In the genomic region with DNA sequence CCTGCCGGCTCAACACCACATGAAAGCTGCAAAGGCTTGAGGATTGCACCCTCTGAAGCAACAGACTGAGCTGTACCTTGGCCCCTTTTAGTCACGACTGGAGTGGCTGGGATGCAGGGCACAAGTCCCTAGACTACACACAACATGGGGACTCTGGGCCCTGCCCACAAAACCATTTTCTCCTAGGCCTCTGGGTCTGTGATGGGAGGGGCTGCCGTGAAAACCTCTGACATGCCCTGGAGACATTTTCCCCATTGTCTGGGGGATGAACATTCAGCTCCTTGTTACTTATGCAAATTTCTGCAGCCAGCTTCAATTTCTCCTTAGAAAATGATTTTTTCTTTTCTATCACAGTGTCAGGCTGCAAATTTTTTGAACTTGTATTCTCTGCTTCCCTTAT, we compare ENCODE assay signal across 29 cellular contexts.
"Had no signal": no experiment of that assay in that cellular context is flagged by ENCODE, and none has a peak within 500 bp of the region (broad histone marks: within the 10 kb centered on the region; RNA-seq: fewer than 3 reads in every experiment).

No MANE protein-coding gene starts in this region.

- ATAC-seq: esophagus mucosa; gastrocnemius medialis; heart right ventricle; left ventricle myocardium superior; lower lobe of right lung; naive thymus-derived CD8-positive, alpha-beta T cell; psoas muscle; right cardiac atrium; stimulated activated effector memory CD8-positive, alpha-beta T cell treated with anti-CD3 and anti-CD28 coated beads, Interleukin-12 subunit alpha, Interleukin-12 subunit beta, amount 100 ng/mL, for 72 hours; stimulated activated naive CD8-positive, alpha-beta T cell treated with anti-CD3 and anti-CD28 coated beads, Interleukin-15, Interleukin-2, amounts not matched to agents 100 U/mL and 50 U/mL, for 24 hours had no signal

- H3K4me1 ChIP-seq: colonic mucosa, gastrocnemius medialis, heart right ventricle, lower lobe of right lung, psoas muscle, sigmoid colon, testis, tibial artery had no signal

- H3K27me3 Mint-ChIP-seq: dendritic cell treated with granulocyte-macrophage colony-stimulating factor and Interleukin-4, amounts not matched to agents 40 ng/mL and 50 ng/mL, for 4 days; type B pancreatic cell had no signal

- H3K4me1 Mint-ChIP-seq: immature natural killer cell; naive thymus-derived CD8-positive, alpha-beta T cell; nephron progenitor cell; stimulated activated effector memory CD8-positive, alpha-beta T cell treated with anti-CD3 and anti-CD28 coated beads, Interleukin-12 subunit alpha, Interleukin-12 subunit beta, amount 100 ng/mL, for 72 hours had no signal

- H3K4me3 ChIP-seq: colonic mucosa, gastrocnemius medialis, heart right ventricle, lower lobe of right lung, ovary, psoas muscle, sigmoid colon, testis, tibial artery had no signal

- H3K36me3 ChIP-seq: colonic mucosa, gastrocnemius medialis, heart right ventricle, lower lobe of right lung, ovary, sigmoid colon, tibial artery had no signal

- H3K9me3 ChIP-seq: colonic mucosa, gastrocnemius medialis, lower lobe of right lung, ovary, psoas muscle, sigmoid colon, testis had no signal

- DNase-seq: colonic mucosa; effector CD8-positive, alpha-beta T cell; endodermal cell; foreskin fibroblast; gastrocnemius medialis; heart right ventricle; hippocampal formation; immature natural killer cell; left ventricle myocardium superior; lower lobe of right lung; naive thymus-derived CD8-positive, alpha-beta T cell; nephron progenitor cell; occipital lobe; ovary; posterior cingulate gyrus; psoas muscle; right cardiac atrium; sigmoid colon; stimulated activated CD4-positive, alpha-beta T cell treated with anti-CD3 and anti-CD28 coated beads, Interleukin-2, amount 100 ng/mL, for 24 hours; stimulated activated CD4-positive, alpha-beta T cell treated with anti-CD3 and anti-CD28 coated beads, Interleukin-4, amount 100 ng/mL, for 24 hours; stimulated activated naive CD8-positive, alpha-beta T cell treated with anti-CD3 and anti-CD28 coated beads, Interleukin-15, Interleukin-2, amounts not matched to agents 100 U/mL and 50 U/mL, for 24 hours; substantia nigra; testis; tibial artery had no signal

- H3K4me3 Mint-ChIP-seq: dendritic cell treated with granulocyte-macrophage colony-stimulating factor and Interleukin-4, amounts not matched to agents 40 ng/mL and 50 ng/mL, for 4 days; endodermal cell; immature natural killer cell; naive thymus-derived CD8-positive, alpha-beta T cell; nephron progenitor cell; stimulated activated effector memory CD8-positive, alpha-beta T cell treated with anti-CD3 and anti-CD28 coated beads, Interleukin-12 subunit alpha, Interleukin-12 subunit beta, amount 100 ng/mL, for 72 hours; type B pancreatic cell had no signal

- H3K36me3 Mint-ChIP-seq: naive thymus-derived CD8-positive, alpha-beta T cell; stimulated activated effector memory CD8-positive, alpha-beta T cell treated with anti-CD3 and anti-CD28 coated beads, Interleukin-12 subunit alpha, Interleukin-12 subunit beta, amount 100 ng/mL, for 72 hours had no signal

- H3K27me3 ChIP-seq: colonic mucosa, gastrocnemius medialis, heart right ventricle, ovary, sigmoid colon, testis, tibial artery had no signal

- H3K27ac Mint-ChIP-seq: dendritic cell treated with granulocyte-macrophage colony-stimulating factor and Interleukin-4, amounts not matched to agents 40 ng/mL and 50 ng/mL, for 4 days; endodermal cell; immature natural killer cell; naive thymus-derived CD8-positive, alpha-beta T cell; nephron progenitor cell; stimulated activated effector memory CD8-positive, alpha-beta T cell treated with anti-CD3 and anti-CD28 coated beads, Interleukin-12 subunit alpha, Interleukin-12 subunit beta, amount 100 ng/mL, for 72 hours; type B pancreatic cell had no signal

- H3K27ac ChIP-seq: colonic mucosa, epithelial cell of prostate, gastrocnemius medialis, heart right ventricle, lower lobe of right lung, ovary, psoas muscle, sigmoid colon, testis, tibial artery had no signal
